In the genomic region with DNA sequence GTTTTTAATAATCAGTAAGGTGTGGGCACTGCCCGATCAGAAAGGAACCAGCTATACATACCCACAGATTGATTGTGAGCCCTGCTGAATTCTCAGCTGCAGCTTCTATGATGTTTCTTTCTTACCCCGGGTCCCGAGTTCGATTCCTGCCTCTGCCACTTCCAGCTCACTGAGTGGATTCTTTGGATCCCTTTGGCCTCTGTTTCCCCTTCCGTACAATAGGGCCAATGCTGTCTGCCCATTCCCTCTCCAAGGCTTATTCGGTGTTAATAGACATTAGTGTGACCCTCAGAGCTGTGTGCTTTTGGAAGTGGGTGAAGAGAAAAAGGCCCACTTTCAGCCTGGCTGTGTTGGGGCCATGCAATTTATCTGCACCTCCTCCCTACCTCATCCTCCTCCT, we compare ENCODE assay signal across 22 cellular contexts.
DNase-seq lines count a peak whose midpoint lies in the region; ATAC-seq and TF ChIP-seq lines count a peak whose summit lies in the region.
"Had no signal": no experiment of that assay in that cellular context is flagged by ENCODE, and none has a peak within 500 bp of the region (broad histone marks: within the 10 kb centered on the region; RNA-seq: fewer than 3 reads in every experiment).

No MANE protein-coding gene starts in this region.

- no peak overlapping the region for H3K27ac Mint-ChIP-seq in activated CD4-positive, alpha-beta memory T cell treated with anti-CD3 and anti-CD28 coated beads, Interleukin-2, amount 10 ng/mL, durations not matched to agents 7 days and 5 days
- no peak overlapping the region for H3K27ac Mint-ChIP-seq in activated CD4-positive, alpha-beta memory T cell treated with anti-CD3 and anti-CD28 coated beads for 36 hours
- no peak overlapping the region for H3K27ac Mint-ChIP-seq in osteocyte (ENCODE audit: unreplicated experiment)
- H3K27ac Mint-ChIP-seq: B cell; CD4-positive, alpha-beta T cell; CD8-positive, alpha-beta T cell had no signal

- H3K4me1 Mint-ChIP-seq in activated CD4-positive, alpha-beta memory T cell treated with anti-CD3 and anti-CD28 coated beads, Interleukin-2, amount 10 ng/mL, durations not matched to agents 7 days and 5 days = no peaks in the 10 kb centered on the region
- H3K4me1 Mint-ChIP-seq in activated CD4-positive, alpha-beta memory T cell treated with anti-CD3 and anti-CD28 coated beads for 36 hours (ENCODE audit: low read depth) = no peaks in the 10 kb centered on the region
- no peaks in the 10 kb centered on the region for H3K4me1 Mint-ChIP-seq in osteocyte (ENCODE audit: unreplicated experiment)
- H3K4me1 Mint-ChIP-seq: B cell had no signal

- no peaks in the 10 kb centered on the region for H3K27me3 ChIP-seq in upper lobe of left lung
- H3K27me3 ChIP-seq: BLaER1 treated with 17β-estradiol and CSF1 and Interleukin-3, amounts not matched to agents 10 nM and 100 nM had no signal

- ATAC-seq in HG03469 (IDR thresholded peaks at IDR 0.05; ENCODE audit: unreplicated experiment) = no peak
- no peak for ATAC-seq in upper lobe of left lung (ENCODE audit: low FRiP score in 2 of 2)
- ATAC-seq: A549; CD8-positive, alpha-beta T cell; GM12878 had no signal

- H3K36me3 ChIP-seq in upper lobe of left lung = no peaks in the 10 kb centered on the region
- H3K36me3 ChIP-seq: BLaER1 treated with 17β-estradiol and CSF1 and Interleukin-3, amounts not matched to agents 10 nM and 100 nM had no signal

- TF ChIP-seq CTCF in osteocyte (IDR thresholded peaks at IDR 0.05) (no peak), upper lobe of left lung (IDR thresholded peaks at IDR 0.05) (no peak)

- H3K9me3 Mint-ChIP-seq in activated CD4-positive, alpha-beta memory T cell treated with anti-CD3 and anti-CD28 coated beads, Interleukin-2, amount 10 ng/mL, durations not matched to agents 7 days and 5 days = no peaks in the 10 kb centered on the region
- H3K9me3 Mint-ChIP-seq in activated CD4-positive, alpha-beta memory T cell treated with anti-CD3 and anti-CD28 coated beads for 36 hours = no peaks in the 10 kb centered on the region
- no peaks in the 10 kb centered on the region for H3K9me3 Mint-ChIP-seq in osteocyte (ENCODE audit: unreplicated experiment)
- H3K9me3 Mint-ChIP-seq: CD4-positive, alpha-beta T cell; CD8-positive, alpha-beta T cell had no signal

- no peak overlapping the region for H3K4me3 ChIP-seq in upper lobe of left lung
- H3K4me3 ChIP-seq: A549; BLaER1 treated with 17β-estradiol and CSF1 and Interleukin-3, amounts not matched to agents 10 nM and 100 nM; GM12878 had no signal

- DNase-seq in activated CD4-positive, alpha-beta memory T cell treated with anti-CD3 and anti-CD28 coated beads, Interleukin-2, amount 10 ng/mL, durations not matched to agents 7 days and 5 days = peak; percentile 1
- DNase-seq in activated CD4-positive, alpha-beta memory T cell treated with anti-CD3 and anti-CD28 coated beads for 36 hours = no peak
- DNase-seq in ecto neural progenitor cell (ENCODE audit: low spot score) = peak; percentile 27
- peak; percentile 62 for DNase-seq in osteocyte (ENCODE audit: extremely low spot score, unreplicated experiment)
- DNase-seq in upper lobe of left lung = no peak
- DNase-seq: AML-193; CD4-positive, alpha-beta T cell; DMS 273 treated with DMSO at 0.1 percent for 48 hours; DMS153; DMS53; DMS79; DND-41; EL; GDM1 had no signal

- TF ChIP-seq POLR2A in upper lobe of left lung (IDR thresholded peaks at IDR 0.05) = no peak

- intact Hi-C loops in activated CD4-positive, alpha-beta memory T cell treated with anti-CD3 and anti-CD28 coated beads for 36 hours (cut with micrococcal nuclease) = no loop called here

- no peaks in the 10 kb centered on the region for H3K36me3 Mint-ChIP-seq in activated CD4-positive, alpha-beta memory T cell treated with anti-CD3 and anti-CD28 coated beads, Interleukin-2, amount 10 ng/mL, durations not matched to agents 7 days and 5 days (ENCODE audit: low read depth)
- no peaks in the 10 kb centered on the region for H3K36me3 Mint-ChIP-seq in activated CD4-positive, alpha-beta memory T cell treated with anti-CD3 and anti-CD28 coated beads for 36 hours
- H3K36me3 Mint-ChIP-seq in osteocyte (ENCODE audit: unreplicated experiment) = no peaks in the 10 kb centered on the region
- H3K36me3 Mint-ChIP-seq: CD8-positive, alpha-beta T cell had no signal

- H3K27ac ChIP-seq in upper lobe of left lung = no peak overlapping the region
- H3K27ac ChIP-seq: 22Rv1; A549; BLaER1 treated with 17β-estradiol and CSF1 and Interleukin-3, amounts not matched to agents 10 nM and 100 nM; C4-2B had no signal

- no peaks in the 10 kb centered on the region for H3K9me3 ChIP-seq in upper lobe of left lung
- H3K9me3 ChIP-seq: A549; BLaER1 treated with 17β-estradiol and CSF1 and Interleukin-3, amounts not matched to agents 10 nM and 100 nM had no signal

- CTCF ChIA-PET in activated CD4-positive, alpha-beta memory T cell treated with anti-CD3 and anti-CD28 coated beads, Interleukin-2, amount 10 ng/mL, durations not matched to agents 7 days and 5 days (lab: Charles Lee) = no interaction called here
- CTCF ChIA-PET in activated CD4-positive, alpha-beta memory T cell treated with anti-CD3 and anti-CD28 coated beads for 36 hours (lab: Charles Lee) = no interaction called here

- POLR2A ChIA-PET in activated CD4-positive, alpha-beta memory T cell treated with anti-CD3 and anti-CD28 coated beads, Interleukin-2, amount 10 ng/mL, durations not matched to agents 7 days and 5 days (lab: Charles Lee) = no interaction called here
- POLR2A ChIA-PET in activated CD4-positive, alpha-beta memory T cell treated with anti-CD3 and anti-CD28 coated beads for 36 hours (lab: Charles Lee) = no interaction called here

- WGBS in upper lobe of left lung, 2 donors = 89 to 93% methylated on average over 6 of the region's 6 CpGs

- H3K4me3 Mint-ChIP-seq in activated CD4-positive, alpha-beta memory T cell treated with anti-CD3 and anti-CD28 coated beads, Interleukin-2, amount 10 ng/mL, durations not matched to agents 7 days and 5 days = no peak overlapping the region
- no peak overlapping the region for H3K4me3 Mint-ChIP-seq in activated CD4-positive, alpha-beta memory T cell treated with anti-CD3 and anti-CD28 coated beads for 36 hours
- H3K4me3 Mint-ChIP-seq in osteocyte (ENCODE audit: unreplicated experiment) = no peak overlapping the region
- H3K4me3 Mint-ChIP-seq: B cell; CD4-positive, alpha-beta T cell; CD8-positive, alpha-beta T cell had no signal

- no peak for TF ChIP-seq EP300 in upper lobe of left lung (IDR thresholded peaks at IDR 0.05)

- H3K27me3 Mint-ChIP-seq in activated CD4-positive, alpha-beta memory T cell treated with anti-CD3 and anti-CD28 coated beads, Interleukin-2, amount 10 ng/mL, durations not matched to agents 7 days and 5 days = no peaks in the 10 kb centered on the region
- H3K27me3 Mint-ChIP-seq in activated CD4-positive, alpha-beta memory T cell treated with anti-CD3 and anti-CD28 coated beads for 36 hours = no peaks in the 10 kb centered on the region
- H3K27me3 Mint-ChIP-seq in osteocyte (ENCODE audit: unreplicated experiment) = peaks cover 3% of the 10 kb centered on the region
- H3K27me3 Mint-ChIP-seq: B cell had no signal

- no peaks in the 10 kb centered on the region for H3K4me1 ChIP-seq in upper lobe of left lung
- H3K4me1 ChIP-seq: A549 had no signal

Comparison
In these comparisons a context has a peak if more than half of its experiments do, and no peak if none do; other contexts are left out.
1. DNase-seq: peak in activated CD4-positive, alpha-beta memory T cell treated with anti-CD3 and anti-CD28 coated beads, Interleukin-2, amount 10 ng/mL, durations not matched to agents 7 days and 5 days (single experiment), ecto neural progenitor cell (single experiment) and osteocyte (single experiment); none in activated CD4-positive, alpha-beta memory T cell treated with anti-CD3 and anti-CD28 coated beads for 36 hours (single experiment) and upper lobe of left lung (0 of 2).